In the genomic region with DNA sequence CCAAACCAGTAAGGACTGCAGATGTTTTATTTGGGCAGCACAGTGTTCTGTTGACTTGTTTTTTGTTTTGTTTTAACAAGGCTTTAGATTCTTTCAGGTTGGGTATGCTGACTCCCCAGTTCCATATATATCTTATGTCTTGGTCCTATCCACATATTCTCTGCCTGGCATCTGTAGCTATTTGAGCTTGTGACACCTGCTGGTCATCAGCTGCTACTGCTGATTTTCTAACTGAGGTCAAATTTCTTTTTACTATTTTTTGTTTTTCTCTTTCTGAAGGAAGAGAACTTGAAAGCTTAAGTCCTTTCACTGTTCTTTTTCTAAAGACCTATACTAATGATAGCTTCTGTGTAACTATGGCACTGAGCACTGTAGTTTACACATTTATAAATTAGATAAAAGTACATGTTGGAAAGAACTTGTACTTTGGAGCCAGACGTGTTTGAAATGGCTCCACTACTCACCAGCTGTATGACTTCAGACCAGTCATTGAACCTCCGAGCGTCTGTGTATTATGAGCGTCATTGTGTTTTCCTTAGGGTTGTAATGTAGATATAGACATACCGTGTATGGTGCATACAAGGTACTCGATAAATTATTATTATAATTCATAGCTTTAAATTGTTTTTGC, we compare ENCODE assay signal across 8 cellular contexts.
DNase-seq lines count a peak whose midpoint lies in the region; ATAC-seq and TF ChIP-seq lines count a peak whose summit lies in the region.

No MANE protein-coding gene starts in this region.

- DNase-seq in stimulated activated CD4-positive, alpha-beta T cell treated with anti-CD3 and anti-CD28 coated beads, Interleukin-4, amount 100 ng/mL, for 1 hour: peak; percentile 5
- DNase-seq in stimulated activated CD4-positive, alpha-beta T cell treated with anti-CD3 and anti-CD28 coated beads, Interleukin-12 subunit alpha, Interleukin-12 subunit beta, amount 100 ng/mL, for 4 hours: no peak
- DNase-seq in RPMI7951 (ENCODE audit: low read depth) (peak; percentile 62), dermis microvascular lymphatic vessel endothelial cell (ENCODE audit: low read depth in 2 of 2) (peak; percentile 62 to 78), lung microvascular endothelial cell (ENCODE audit: low read depth in 2 of 2) (peak; percentile 80 to 82)

- TF ChIP-seq RAD21 in Ishikawa (IDR thresholded peaks at IDR 0.05; ENCODE audit: low read depth): peak; percentile 62

- ATAC-seq in HG03520 (IDR thresholded peaks at IDR 0.05; ENCODE audit: unreplicated experiment): no peak
- ATAC-seq in HG03571 (IDR thresholded peaks at IDR 0.05; ENCODE audit: unreplicated experiment): no peak

- TF ChIP-seq EP300 in Ishikawa (IDR thresholded peaks at IDR 0.05; ENCODE audit: borderline replicate concordance): no peak

TF ChIP-seq in Ishikawa, 13 proteins besides CTCF, POLR2A, EP300 and RAD21:
- no peak for TF ChIP-seq CEBPB (IDR thresholded peaks at IDR 0.05)
- no peak for TF ChIP-seq TAF1 (IDR thresholded peaks at IDR 0.05; ENCODE audit: low read depth)
- TF ChIP-seq TCF12 (IDR thresholded peaks at IDR 0.05; ENCODE audit: low read depth): no peak
- TF ChIP-seq, protein P1, sequence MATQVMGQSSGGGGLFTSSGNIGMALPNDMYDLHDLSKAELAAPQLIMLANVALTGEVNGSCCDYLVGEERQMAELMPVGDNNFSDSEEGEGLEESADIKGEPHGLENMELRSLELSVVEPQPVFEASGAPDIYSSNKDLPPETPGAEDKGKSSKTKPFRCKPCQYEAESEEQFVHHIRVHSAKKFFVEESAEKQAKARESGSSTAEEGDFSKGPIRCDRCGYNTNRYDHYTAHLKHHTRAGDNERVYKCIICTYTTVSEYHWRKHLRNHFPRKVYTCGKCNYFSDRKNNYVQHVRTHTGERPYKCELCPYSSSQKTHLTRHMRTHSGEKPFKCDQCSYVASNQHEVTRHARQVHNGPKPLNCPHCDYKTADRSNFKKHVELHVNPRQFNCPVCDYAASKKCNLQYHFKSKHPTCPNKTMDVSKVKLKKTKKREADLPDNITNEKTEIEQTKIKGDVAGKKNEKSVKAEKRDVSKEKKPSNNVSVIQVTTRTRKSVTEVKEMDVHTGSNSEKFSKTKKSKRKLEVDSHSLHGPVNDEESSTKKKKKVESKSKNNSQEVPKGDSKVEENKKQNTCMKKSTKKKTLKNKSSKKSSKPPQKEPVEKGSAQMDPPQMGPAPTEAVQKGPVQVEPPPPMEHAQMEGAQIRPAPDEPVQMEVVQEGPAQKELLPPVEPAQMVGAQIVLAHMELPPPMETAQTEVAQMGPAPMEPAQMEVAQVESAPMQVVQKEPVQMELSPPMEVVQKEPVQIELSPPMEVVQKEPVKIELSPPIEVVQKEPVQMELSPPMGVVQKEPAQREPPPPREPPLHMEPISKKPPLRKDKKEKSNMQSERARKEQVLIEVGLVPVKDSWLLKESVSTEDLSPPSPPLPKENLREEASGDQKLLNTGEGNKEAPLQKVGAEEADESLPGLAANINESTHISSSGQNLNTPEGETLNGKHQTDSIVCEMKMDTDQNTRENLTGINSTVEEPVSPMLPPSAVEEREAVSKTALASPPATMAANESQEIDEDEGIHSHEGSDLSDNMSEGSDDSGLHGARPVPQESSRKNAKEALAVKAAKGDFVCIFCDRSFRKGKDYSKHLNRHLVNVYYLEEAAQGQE (IDR thresholded peaks at IDR 0.05; ENCODE audit: low read depth): no peak
- TF ChIP-seq ZBTB7A (IDR thresholded peaks at IDR 0.05; ENCODE audit: low read depth): no peak
- TF ChIP-seq CREB1 (IDR thresholded peaks at IDR 0.05; ENCODE audit: low read depth): no peak
- TF ChIP-seq, protein P2, sequence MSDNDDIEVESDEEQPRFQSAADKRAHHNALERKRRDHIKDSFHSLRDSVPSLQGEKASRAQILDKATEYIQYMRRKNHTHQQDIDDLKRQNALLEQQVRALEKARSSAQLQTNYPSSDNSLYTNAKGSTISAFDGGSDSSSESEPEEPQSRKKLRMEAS (IDR thresholded peaks at IDR 0.05): no peak
- TF ChIP-seq NFIC (IDR thresholded peaks at IDR 0.05): no peak
- TF ChIP-seq EGR1 (IDR thresholded peaks at IDR 0.05): no peak
- TF ChIP-seq TEAD4 (IDR thresholded peaks at IDR 0.05): no peak
- TF ChIP-seq, protein P3, sequence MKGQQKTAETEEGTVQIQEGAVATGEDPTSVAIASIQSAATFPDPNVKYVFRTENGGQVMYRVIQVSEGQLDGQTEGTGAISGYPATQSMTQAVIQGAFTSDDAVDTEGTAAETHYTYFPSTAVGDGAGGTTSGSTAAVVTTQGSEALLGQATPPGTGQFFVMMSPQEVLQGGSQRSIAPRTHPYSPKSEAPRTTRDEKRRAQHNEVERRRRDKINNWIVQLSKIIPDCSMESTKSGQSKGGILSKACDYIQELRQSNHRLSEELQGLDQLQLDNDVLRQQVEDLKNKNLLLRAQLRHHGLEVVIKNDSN (IDR thresholded peaks at IDR 0.05): no peak
- TF ChIP-seq FOXM1 (IDR thresholded peaks at IDR 0.05; ENCODE audit: borderline replicate concordance, low read depth): no peak
- no peak for TF ChIP-seq YY1 (IDR thresholded peaks at IDR 0.05; ENCODE audit: low read depth)
